ENCODE assay signal across 1 cellular context in the genomic region with DNA sequence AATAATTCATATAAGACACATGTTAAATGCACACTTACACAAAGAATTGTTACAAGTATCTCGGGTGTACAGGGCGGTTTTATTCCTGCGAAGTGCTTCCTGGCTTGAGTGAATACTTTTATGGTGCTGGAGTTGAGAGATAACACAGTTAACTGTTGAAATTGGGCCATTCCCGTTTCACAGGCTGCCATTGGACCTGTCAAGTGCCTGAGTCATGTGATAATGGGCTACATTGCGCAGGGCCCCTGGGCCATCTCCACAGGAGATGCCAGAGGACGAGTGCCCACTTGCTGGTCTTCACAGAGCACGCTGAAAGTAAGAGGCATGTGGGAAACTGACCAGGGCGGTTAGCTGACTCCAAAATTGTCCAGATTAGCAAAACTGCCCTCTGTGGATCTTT.
TF ChIP-seq lines count a peak whose summit lies in the region.

No MANE protein-coding gene starts in this region.

TF ChIP-seq in K562, 482 proteins besides CTCF, POLR2A, EP300 and RAD21 (continues in another document):
- peak in 1 of 3 experiments; percentile 43; a peak in 1 of 6 replicates for TF ChIP-seq ZBTB11 (CRISPR knock-in tag; IDR thresholded peaks at IDR 0.05)
- peak; percentile 67 for TF ChIP-seq NFIC (IDR thresholded peaks at IDR 0.05)
- TF ChIP-seq HDAC2 (IDR thresholded peaks at IDR 0.05): peak; percentile 59; the same call in 1 of the 2 replicates
- peak; percentile 46; the same call in 1 of the 2 replicates for TF ChIP-seq NFE2 (IDR thresholded peaks at IDR 0.05; ENCODE audit: low read depth)
- TF ChIP-seq, protein P1, sequence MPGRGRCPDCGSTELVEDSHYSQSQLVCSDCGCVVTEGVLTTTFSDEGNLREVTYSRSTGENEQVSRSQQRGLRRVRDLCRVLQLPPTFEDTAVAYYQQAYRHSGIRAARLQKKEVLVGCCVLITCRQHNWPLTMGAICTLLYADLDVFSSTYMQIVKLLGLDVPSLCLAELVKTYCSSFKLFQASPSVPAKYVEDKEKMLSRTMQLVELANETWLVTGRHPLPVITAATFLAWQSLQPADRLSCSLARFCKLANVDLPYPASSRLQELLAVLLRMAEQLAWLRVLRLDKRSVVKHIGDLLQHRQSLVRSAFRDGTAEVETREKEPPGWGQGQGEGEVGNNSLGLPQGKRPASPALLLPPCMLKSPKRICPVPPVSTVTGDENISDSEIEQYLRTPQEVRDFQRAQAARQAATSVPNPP (IDR thresholded peaks at IDR 0.05; ENCODE audit: borderline replicate concordance, insufficient read depth, insufficient read length): no peak
- TF ChIP-seq CC2D1A (IDR thresholded peaks at IDR 0.05): peak; percentile 38; the same call in 1 of the 2 replicates
- no peak for TF ChIP-seq ZNF583 (CRISPR knock-in tag; IDR thresholded peaks at IDR 0.05)
- no peak for TF ChIP-seq PURB (CRISPR knock-in tag; IDR thresholded peaks at IDR 0.05; ENCODE audit: low read depth)
- no peak for TF ChIP-seq SRSF9 (IDR thresholded peaks at IDR 0.05; ENCODE audit: borderline replicate concordance, low read depth, low read length)
- no peak for TF ChIP-seq KDM2B (CRISPR knock-in tag; IDR thresholded peaks at IDR 0.05)
- no peak for TF ChIP-seq ZNF311 (CRISPR knock-in tag; IDR thresholded peaks at IDR 0.05)
- peak; percentile 29; the same call in 1 of the 2 replicates for TF ChIP-seq RBFOX2 (IDR thresholded peaks at IDR 0.05; ENCODE audit: low read depth, low read length)
- TF ChIP-seq ZNF778 (CRISPR knock-in tag; IDR thresholded peaks at IDR 0.05): no peak
- TF ChIP-seq TOE1 (IDR thresholded peaks at IDR 0.05; ENCODE audit: borderline replicate concordance): peak; percentile 88
- no peak for TF ChIP-seq TOE1 (CRISPR knock-in tag; IDR thresholded peaks at IDR 0.05; ENCODE audit: borderline replicate concordance, low read depth)
- TF ChIP-seq ESRRB (CRISPR knock-in tag; IDR thresholded peaks at IDR 0.05; ENCODE audit: borderline replicate concordance): no peak
- TF ChIP-seq ATF1 (CRISPR knock-in tag; IDR thresholded peaks at IDR 0.05): no peak
- peak; percentile 13; the same call in 1 of the 2 replicates for TF ChIP-seq ATF1 (tag; IDR thresholded peaks at IDR 0.05)
- TF ChIP-seq ZNF175 (CRISPR knock-in tag; IDR thresholded peaks at IDR 0.05; ENCODE audit: low read depth): peak; percentile 52; the same call in 1 of the 2 replicates
- no peak for TF ChIP-seq ZBTB17 (CRISPR knock-in tag; IDR thresholded peaks at IDR 0.05)
- TF ChIP-seq BCOR (IDR thresholded peaks at IDR 0.05): no peak
- peak in 1 of 2 experiments; percentile 47; a peak in 1 of 4 replicates for TF ChIP-seq TRIM24 (IDR thresholded peaks at IDR 0.05)
- peak; percentile 39 for TF ChIP-seq CREM (IDR thresholded peaks at IDR 0.05; ENCODE audit: low read depth)
- TF ChIP-seq TAL1 (IDR thresholded peaks at IDR 0.05): peak; percentile 80
- TF ChIP-seq NR2C1 (IDR thresholded peaks at IDR 0.05): 0 out of 2 replicates have a peak, but pooled peaks have one; percentile 16
- no peak; the same call in 1 of the 2 replicates for TF ChIP-seq NR2C1 (tag; IDR thresholded peaks at IDR 0.05)
- peak; percentile 80 for TF ChIP-seq USF2 (CRISPR knock-in tag; IDR thresholded peaks at IDR 0.05)
- TF ChIP-seq, protein P2, sequence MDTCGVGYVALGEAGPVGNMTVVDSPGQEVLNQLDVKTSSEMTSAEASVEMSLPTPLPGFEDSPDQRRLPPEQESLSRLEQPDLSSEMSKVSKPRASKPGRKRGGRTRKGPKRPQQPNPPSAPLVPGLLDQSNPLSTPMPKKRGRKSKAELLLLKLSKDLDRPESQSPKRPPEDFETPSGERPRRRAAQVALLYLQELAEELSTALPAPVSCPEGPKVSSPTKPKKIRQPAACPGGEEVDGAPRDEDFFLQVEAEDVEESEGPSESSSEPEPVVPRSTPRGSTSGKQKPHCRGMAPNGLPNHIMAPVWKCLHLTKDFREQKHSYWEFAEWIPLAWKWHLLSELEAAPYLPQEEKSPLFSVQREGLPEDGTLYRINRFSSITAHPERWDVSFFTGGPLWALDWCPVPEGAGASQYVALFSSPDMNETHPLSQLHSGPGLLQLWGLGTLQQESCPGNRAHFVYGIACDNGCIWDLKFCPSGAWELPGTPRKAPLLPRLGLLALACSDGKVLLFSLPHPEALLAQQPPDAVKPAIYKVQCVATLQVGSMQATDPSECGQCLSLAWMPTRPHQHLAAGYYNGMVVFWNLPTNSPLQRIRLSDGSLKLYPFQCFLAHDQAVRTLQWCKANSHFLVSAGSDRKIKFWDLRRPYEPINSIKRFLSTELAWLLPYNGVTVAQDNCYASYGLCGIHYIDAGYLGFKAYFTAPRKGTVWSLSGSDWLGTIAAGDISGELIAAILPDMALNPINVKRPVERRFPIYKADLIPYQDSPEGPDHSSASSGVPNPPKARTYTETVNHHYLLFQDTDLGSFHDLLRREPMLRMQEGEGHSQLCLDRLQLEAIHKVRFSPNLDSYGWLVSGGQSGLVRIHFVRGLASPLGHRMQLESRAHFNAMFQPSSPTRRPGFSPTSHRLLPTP (IDR thresholded peaks at IDR 0.05; ENCODE audit: borderline replicate concordance, extremely low read depth, insufficient read length): no peak
- no peak for TF ChIP-seq ZNF511 (CRISPR knock-in tag; IDR thresholded peaks at IDR 0.05)
- peak; percentile 50; the same call in 1 of the 2 replicates for TF ChIP-seq ZEB2 (IDR thresholded peaks at IDR 0.05)
- TF ChIP-seq NCOA6 (IDR thresholded peaks at IDR 0.05): no peak
- 0 out of 2 replicates have a peak, but pooled peaks have one; percentile 28 for TF ChIP-seq NBN (IDR thresholded peaks at IDR 0.05; ENCODE audit: low read depth)
- TF ChIP-seq, protein P3, sequence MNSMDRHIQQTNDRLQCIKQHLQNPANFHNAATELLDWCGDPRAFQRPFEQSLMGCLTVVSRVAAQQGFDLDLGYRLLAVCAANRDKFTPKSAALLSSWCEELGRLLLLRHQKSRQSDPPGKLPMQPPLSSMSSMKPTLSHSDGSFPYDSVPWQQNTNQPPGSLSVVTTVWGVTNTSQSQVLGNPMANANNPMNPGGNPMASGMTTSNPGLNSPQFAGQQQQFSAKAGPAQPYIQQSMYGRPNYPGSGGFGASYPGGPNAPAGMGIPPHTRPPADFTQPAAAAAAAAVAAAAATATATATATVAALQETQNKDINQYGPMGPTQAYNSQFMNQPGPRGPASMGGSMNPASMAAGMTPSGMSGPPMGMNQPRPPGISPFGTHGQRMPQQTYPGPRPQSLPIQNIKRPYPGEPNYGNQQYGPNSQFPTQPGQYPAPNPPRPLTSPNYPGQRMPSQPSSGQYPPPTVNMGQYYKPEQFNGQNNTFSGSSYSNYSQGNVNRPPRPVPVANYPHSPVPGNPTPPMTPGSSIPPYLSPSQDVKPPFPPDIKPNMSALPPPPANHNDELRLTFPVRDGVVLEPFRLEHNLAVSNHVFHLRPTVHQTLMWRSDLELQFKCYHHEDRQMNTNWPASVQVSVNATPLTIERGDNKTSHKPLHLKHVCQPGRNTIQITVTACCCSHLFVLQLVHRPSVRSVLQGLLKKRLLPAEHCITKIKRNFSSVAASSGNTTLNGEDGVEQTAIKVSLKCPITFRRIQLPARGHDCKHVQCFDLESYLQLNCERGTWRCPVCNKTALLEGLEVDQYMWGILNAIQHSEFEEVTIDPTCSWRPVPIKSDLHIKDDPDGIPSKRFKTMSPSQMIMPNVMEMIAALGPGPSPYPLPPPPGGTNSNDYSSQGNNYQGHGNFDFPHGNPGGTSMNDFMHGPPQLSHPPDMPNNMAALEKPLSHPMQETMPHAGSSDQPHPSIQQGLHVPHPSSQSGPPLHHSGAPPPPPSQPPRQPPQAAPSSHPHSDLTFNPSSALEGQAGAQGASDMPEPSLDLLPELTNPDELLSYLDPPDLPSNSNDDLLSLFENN (IDR thresholded peaks at IDR 0.05; ENCODE audit: low read depth in 2 of 2, low read length in 2 of 2): no peak
- peak; percentile 30; the same call in 1 of the 2 replicates for TF ChIP-seq L3MBTL2 (IDR thresholded peaks at IDR 0.05)
- TF ChIP-seq CBFA2T3 (IDR thresholded peaks at IDR 0.05): peak; percentile 90
- TF ChIP-seq MAZ (CRISPR knock-in tag; conservative IDR thresholded peaks at IDR 0.05 in 1 of 2, IDR thresholded peaks at IDR 0.05 in 1 of 2): 0 out of 4 replicates have a peak, but pooled peaks of 1 of the 2 experiments have one; percentile 32
- 0 out of 2 replicates have a peak, but pooled peaks have one; percentile 19 for TF ChIP-seq GATAD2A (IDR thresholded peaks at IDR 0.05)
- peak; percentile 56 for TF ChIP-seq CEBPG (CRISPR knock-in tag; IDR thresholded peaks at IDR 0.05)
- peak in 1 of 2 experiments; percentile 43; a peak in 1 of 4 replicates for TF ChIP-seq CEBPG (tag; conservative IDR thresholded peaks at IDR 0.05 in 1 of 2, IDR thresholded peaks at IDR 0.05 in 1 of 2)
- peak; percentile 93 for TF ChIP-seq ARID1B (IDR thresholded peaks at IDR 0.05)
- TF ChIP-seq CREB1 (IDR thresholded peaks at IDR 0.05): 0 out of 2 replicates have a peak, but pooled peaks have one; percentile 24
- no peak for TF ChIP-seq CREB1 (CRISPR knock-in tag; IDR thresholded peaks at IDR 0.05)
- no peak for TF ChIP-seq TRIM25 (IDR thresholded peaks at IDR 0.05; ENCODE audit: borderline replicate concordance)
- no peak for TF ChIP-seq ZBTB26 (CRISPR knock-in tag; IDR thresholded peaks at IDR 0.05)
- TF ChIP-seq, protein P4, sequence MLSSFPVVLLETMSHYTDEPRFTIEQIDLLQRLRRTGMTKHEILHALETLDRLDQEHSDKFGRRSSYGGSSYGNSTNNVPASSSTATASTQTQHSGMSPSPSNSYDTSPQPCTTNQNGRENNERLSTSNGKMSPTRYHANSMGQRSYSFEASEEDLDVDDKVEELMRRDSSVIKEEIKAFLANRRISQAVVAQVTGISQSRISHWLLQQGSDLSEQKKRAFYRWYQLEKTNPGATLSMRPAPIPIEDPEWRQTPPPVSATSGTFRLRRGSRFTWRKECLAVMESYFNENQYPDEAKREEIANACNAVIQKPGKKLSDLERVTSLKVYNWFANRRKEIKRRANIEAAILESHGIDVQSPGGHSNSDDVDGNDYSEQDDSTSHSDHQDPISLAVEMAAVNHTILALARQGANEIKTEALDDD (IDR thresholded peaks at IDR 0.05): 0 out of 2 replicates have a peak, but pooled peaks have one; percentile 16
- peak; percentile 83 for TF ChIP-seq SMARCA4 (IDR thresholded peaks at IDR 0.05)
- peak; percentile 76; the same call in 1 of the 2 replicates for TF ChIP-seq ZNF644 (tag; IDR thresholded peaks at IDR 0.05; ENCODE audit: low read depth)
- no peak for TF ChIP-seq KLF6 (CRISPR knock-in tag; IDR thresholded peaks at IDR 0.05; ENCODE audit: borderline replicate concordance)
- TF ChIP-seq YY1 (IDR thresholded peaks at IDR 0.05; ENCODE audit: borderline replicate concordance in 1 of 3, control insufficient read depth in 1 of 3, extremely low read depth in 1 of 3, insufficient read depth in 3 of 3, insufficient read length in 1 of 3, insufficient replicate concordance in 2 of 3, low read depth in 1 of 3, low read length in 2 of 3): peak in 1 of 3 experiments; percentile 45
- TF ChIP-seq LEF1 (IDR thresholded peaks at IDR 0.05): peak; percentile 59; the same call in 1 of the 2 replicates
- peak; percentile 38 for TF ChIP-seq TBP (optimal IDR thresholded peaks at IDR 0.05; ENCODE audit: low read depth, low read length)
